ENCODE assay signal across 11 cellular contexts in the genomic region with DNA sequence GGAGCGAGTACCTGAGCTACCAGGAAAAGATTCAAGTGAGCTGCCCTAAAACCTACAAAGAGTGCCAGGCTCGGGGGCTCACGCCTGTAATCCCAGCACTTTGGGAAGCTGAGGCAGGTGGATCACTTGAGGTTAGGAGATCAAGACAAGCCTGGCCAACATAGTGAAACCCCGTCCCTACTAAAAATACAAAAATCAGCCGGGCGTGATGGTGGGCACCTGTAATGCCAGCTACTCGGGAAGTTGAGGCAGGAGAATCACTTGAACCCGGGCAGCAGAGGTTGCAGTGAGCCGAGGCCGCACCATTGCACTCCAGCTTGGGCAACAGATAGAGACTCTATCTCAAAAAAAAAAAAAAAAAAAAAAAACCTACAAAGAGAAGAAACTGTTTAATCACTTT. TPM values are rescaled to one million over a fixed set of nuclear protein-coding genes. Genes with fewer than 3 reads are reported as not detected.
DNase-seq lines count a peak whose midpoint lies in the region; ATAC-seq and TF ChIP-seq lines count a peak whose summit lies in the region.
"Not testable (repeated sequence)": the region's sequence is repeated elsewhere in the genome, so short reads cannot be mapped to it uniquely, and the experiment has no call there.
"Had no signal": no experiment of that assay in that cellular context is flagged by ENCODE, and none has a peak within 500 bp of the region (broad histone marks: within the 10 kb centered on the region; RNA-seq: fewer than 3 reads in every experiment).

No MANE protein-coding gene starts in this region.

- H3K27me3 ChIP-seq in CD4-positive, CD25-positive, alpha-beta regulatory T cell (ENCODE audit: control insufficient read depth, insufficient read depth, low read length); WERI-Rb-1 (ENCODE audit: insufficient read depth, low read depth, severe bottlenecking); endodermal cell (ENCODE audit: control insufficient read depth, insufficient read depth, low read length, poor library complexity, severe bottlenecking); neuron (ENCODE audit: insufficient read depth, low read length); tibial nerve: not testable (repeated sequence)

- not testable (repeated sequence) for TF ChIP-seq CTCF in WERI-Rb-1 (IDR thresholded peaks at IDR 0.05; ENCODE audit: low read depth, low read length); endodermal cell (conservative IDR thresholded peaks at IDR 0.05); tibial nerve (IDR thresholded peaks at IDR 0.05)

- peak overlapping the region; percentile 98 for H3K27ac ChIP-seq in CD4-positive, CD25-positive, alpha-beta regulatory T cell (ENCODE audit: insufficient read depth, low read length, poor library complexity, severe bottlenecking)
- H3K27ac ChIP-seq in KOPT-K1 (ENCODE audit: low read depth, low read length, poor library complexity, severe bottlenecking) (peak overlapping the region; percentile 92), tibial nerve (peak overlapping the region in 3 of 4 donors; percentile 98 to 100 (median 99))
- not testable (repeated sequence) for H3K27ac ChIP-seq in WERI-Rb-1; endodermal cell (ENCODE audit: low read depth, low read length)

- not testable (repeated sequence) for H2AFZ ChIP-seq in neuron (ENCODE audit: low read depth, low read length)

- not testable (repeated sequence) for ATAC-seq in CD4-positive, CD25-positive, alpha-beta regulatory T cell (ENCODE audit: low read depth in 2 of 2)

- not testable (repeated sequence) for TF ChIP-seq POLR2A in tibial nerve (IDR thresholded peaks at IDR 0.05)

- DNase-seq in CD4-positive, CD25-positive, alpha-beta regulatory T cell; tibial nerve (ENCODE audit: low spot score in 2 of 2): not testable (repeated sequence)
- peak; percentile 4 for DNase-seq in WERI-Rb-1
- peak; percentile 27 for DNase-seq in endodermal cell

- peaks cover 20% of the 10 kb centered on the region for H3K4me1 ChIP-seq in CD4-positive, CD25-positive, alpha-beta regulatory T cell (ENCODE audit: control insufficient read depth, insufficient read depth, low read length, poor library complexity, severe bottlenecking)
- not testable (repeated sequence) for H3K4me1 ChIP-seq in endodermal cell (ENCODE audit: control insufficient read depth, insufficient read depth, low read length)
- H3K4me1 ChIP-seq in neuron (ENCODE audit: insufficient read depth, low read length) (peaks cover 12% of the 10 kb centered on the region), tibial nerve (peaks cover 0 to 20% (median 10%) of the 10 kb centered on the region in 4 donors)

- peak overlapping the region in 1 of 3 donors; percentile 51 for H3K27ac Mint-ChIP-seq in CD4-positive, CD25-positive, alpha-beta regulatory T cell
- H3K27ac Mint-ChIP-seq in endodermal cell = not testable (repeated sequence)

- 93 to 98% methylated on average over 5 to 10 of the region's 10 CpGs for WGBS in endodermal cell (ENCODE audit: insufficient coverage in 1 of 2, insufficient read length in 1 of 2), 2 experiments
- 94 to 95% methylated on average over 10 of the region's 10 CpGs for WGBS in tibial nerve, 2 donors

- H3K4me3 ChIP-seq in CD4-positive, CD25-positive, alpha-beta regulatory T cell (ENCODE audit: low read depth, low read length) = peak overlapping the region; percentile 18
- not testable (repeated sequence) for H3K4me3 ChIP-seq in WERI-Rb-1 (ENCODE audit: low read depth, low read length); tibial nerve
- H3K4me3 ChIP-seq in endodermal cell (ENCODE audit: low read length) = peak overlapping the region; percentile 89
- peak overlapping the region; percentile 94 for H3K4me3 ChIP-seq in neuron (ENCODE audit: low read length)

- not testable (repeated sequence) for TF ChIP-seq EP300 in tibial nerve (IDR thresholded peaks at IDR 0.05)

- H3K4me1 Mint-ChIP-seq in CD4-positive, CD25-positive, alpha-beta regulatory T cell = peaks cover 9 to 22% (median 17%) of the 10 kb centered on the region in 4 donors
- H3K4me1 Mint-ChIP-seq in endodermal cell = peaks cover 15% of the 10 kb centered on the region

- H3K4me3 Mint-ChIP-seq in CD4-positive, CD25-positive, alpha-beta regulatory T cell = peak overlapping the region in 1 of 4 donors; percentile 99
- not testable (repeated sequence) for H3K4me3 Mint-ChIP-seq in endodermal cell

- H3K9me3 Mint-ChIP-seq in CD4-positive, CD25-positive, alpha-beta regulatory T cell; endodermal cell: not testable (repeated sequence)

- H3K9me3 ChIP-seq in CD4-positive, CD25-positive, alpha-beta regulatory T cell (ENCODE audit: control insufficient read depth in 2 of 2, low read length in 2 of 2); KOPT-K1 (ENCODE audit: insufficient read depth, low read length, poor library complexity, severe bottlenecking); WERI-Rb-1 (ENCODE audit: severe bottlenecking); endodermal cell (ENCODE audit: control insufficient read depth, low read length); neuron (ENCODE audit: low read length); tibial nerve: not testable (repeated sequence)

- H3K27me3 Mint-ChIP-seq in CD4-positive, CD25-positive, alpha-beta regulatory T cell; endodermal cell (ENCODE audit: insufficient read depth): not testable (repeated sequence)

- H3K9ac ChIP-seq in endodermal cell (ENCODE audit: extremely low read depth, low read length, poor library complexity, severe bottlenecking) = not testable (repeated sequence)

- H3K36me3 ChIP-seq in CD4-positive, CD25-positive, alpha-beta regulatory T cell (ENCODE audit: control insufficient read depth, insufficient read depth, low read length) = not testable (repeated sequence)
- H3K36me3 ChIP-seq in KOPT-K1 (ENCODE audit: insufficient read depth, low read length) (peaks cover 38% of the 10 kb centered on the region), WERI-Rb-1 (peaks cover 46% of the 10 kb centered on the region), endodermal cell (ENCODE audit: control insufficient read depth, insufficient read depth, low read length) (peaks cover 35% of the 10 kb centered on the region), neuron (ENCODE audit: insufficient read depth, low read length) (peaks cover 20% of the 10 kb centered on the region), tibial nerve (peaks cover 0 to 32% (median 6%) of the 10 kb centered on the region in 3 donors)

- peaks cover 11% of the 10 kb centered on the region for H3K36me3 Mint-ChIP-seq in CD4-positive, CD25-positive, alpha-beta regulatory T cell
- H3K36me3 Mint-ChIP-seq in endodermal cell (ENCODE audit: low read depth) = peaks cover 30% of the 10 kb centered on the region

RNA-seq across cellular contexts. Expression of a gene that starts 3.0 kb away (rescaled TPM):
- 51.5 TPM for total RNA-seq in CD4-positive, CD25-positive, alpha-beta regulatory T cell
- polyA plus RNA-seq in CD4-positive, CD25-positive, alpha-beta regulatory T cell = 10 to 100 TPM; 53.3 to 73.4 (median 58.3) TPM
- 10 to 100 TPM; 59.2 to 78.1 TPM for total RNA-seq in endodermal cell
- polyA plus RNA-seq in endodermal cell (2013, experiment 1 of 2) = 112 TPM
- 116 TPM for polyA plus RNA-seq in endodermal cell (2013, experiment 2 of 2)
- 10 to 100 TPM; 17.7 to 29.9 (median 23.7) TPM for total RNA-seq in tibial nerve

RNA-seq across cellular contexts. Expression of a gene that starts 24.7 kb away (rescaled TPM):
- total RNA-seq in CD4-positive, CD25-positive, alpha-beta regulatory T cell = not detected
- under 1 TPM; 0.68 to 0.97 (median 0.71) TPM for polyA plus RNA-seq in CD4-positive, CD25-positive, alpha-beta regulatory T cell
- total RNA-seq in endodermal cell (10 to 100 TPM; 53.3 to 54.0 TPM), tibial nerve (1 to 10 TPM in 1 of 4 donors, under 1 TPM in 1, not detected in 2; 0.22 to 2.3 TPM)
- 84.8 TPM for polyA plus RNA-seq in endodermal cell (2013, experiment 1 of 2)
- polyA plus RNA-seq in endodermal cell (2013, experiment 2 of 2) = 78.0 TPM
- total RNA-seq: activated B cell treated with CpG ODN at 0.5 μM for 24 hours; activated CD8-positive, alpha-beta T cell treated with anti-CD3 and anti-CD28 coated beads, Interleukin-2, amount 10 ng/mL, durations not matched to agents 7 days and 5 days; Caco-2; glomerular endothelial cell; T-helper 17 cell had no signal

RNA-seq across cellular contexts. Expression of a gene that starts 35.9 kb away (rescaled TPM):
- 119 TPM for total RNA-seq in CD4-positive, CD25-positive, alpha-beta regulatory T cell
- 10 to 100 TPM; 74.0 to 85.0 (median 76.9) TPM for polyA plus RNA-seq in CD4-positive, CD25-positive, alpha-beta regulatory T cell
- total RNA-seq in endodermal cell (100 to 1,000 TPM; 126 to 131 TPM), tibial nerve (100 to 1,000 TPM in 1 of 4 donors, 10 to 100 TPM in 3; 68.1 to 108 (median 87.3) TPM)
- polyA plus RNA-seq in endodermal cell (2013, experiment 1 of 2) = 101 TPM
- 92.3 TPM for polyA plus RNA-seq in endodermal cell (2013, experiment 2 of 2)

RNA-seq across cellular contexts. Expression of a gene that starts 39.7 kb away (rescaled TPM):
- total RNA-seq in CD4-positive, CD25-positive, alpha-beta regulatory T cell = 4.6 TPM
- polyA plus RNA-seq in CD4-positive, CD25-positive, alpha-beta regulatory T cell = 1 to 10 TPM; 2.0 to 6.4 (median 3.5) TPM
- total RNA-seq in endodermal cell (10 to 100 TPM; 12.4 to 20.5 TPM), tibial nerve (10 to 100 TPM in 3 of 4 donors, 1 to 10 TPM in 1; 5.2 to 25.8 (median 14.1) TPM)
- 34.1 TPM for polyA plus RNA-seq in endodermal cell (2013, experiment 1 of 2)
- 33.6 TPM for polyA plus RNA-seq in endodermal cell (2013, experiment 2 of 2)

RNA-seq across cellular contexts. Expression of a gene that starts 49.4 kb away (rescaled TPM):
- 2.2 TPM for total RNA-seq in CD4-positive, CD25-positive, alpha-beta regulatory T cell
- polyA plus RNA-seq in CD4-positive, CD25-positive, alpha-beta regulatory T cell = 1 to 10 TPM in 2 of 4 donors, under 1 TPM in 2; 0.56 to 1.3 (median 0.91) TPM
- total RNA-seq in endodermal cell = 1 to 10 TPM; 3.3 to 6.8 TPM
- polyA plus RNA-seq in endodermal cell (2013, experiment 1 of 2) = 13.3 TPM
- 12.3 TPM for polyA plus RNA-seq in endodermal cell (2013, experiment 2 of 2)
- total RNA-seq in tibial nerve = 10 to 100 TPM in 1 of 4 donors, 1 to 10 TPM in 3; 2.7 to 12.8 (median 6.4) TPM

Comparison
In these comparisons a context has a peak if more than half of its experiments do, and no peak if none do; other contexts are left out.
1. RNA of a gene that starts 24.7 kb away (total RNA-seq): 53.3 to 54.0 TPM in endodermal cell; 0.22 to 2.3 TPM in tibial nerve and not detected in CD4-positive, CD25-positive, alpha-beta regulatory T cell (single experiment); every median in the first group is over 10 times any median in the second.